Comparison of ENCODE assay signal across 30 cellular contexts in the genomic region with DNA sequence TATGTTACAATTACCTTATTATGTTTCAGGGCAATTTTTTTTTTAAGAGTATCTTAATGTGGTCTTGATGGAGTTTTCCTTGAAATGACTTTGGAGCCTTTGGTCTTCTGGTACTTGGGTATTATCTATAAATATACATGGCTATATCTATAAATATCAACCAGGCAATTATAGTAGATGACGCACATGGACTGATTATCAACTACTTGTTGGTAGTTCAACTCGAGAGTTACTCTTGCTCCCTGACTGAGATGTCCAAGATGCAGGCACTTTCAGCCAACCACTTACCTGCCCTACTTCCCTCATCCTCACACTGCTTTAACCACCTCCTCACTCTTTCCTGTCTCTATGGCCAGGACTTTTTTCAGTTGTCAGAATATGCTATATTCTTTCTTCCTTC.
"Had no signal": no experiment of that assay in that cellular context is flagged by ENCODE, and none has a peak within 500 bp of the region (broad histone marks: within the 10 kb centered on the region; RNA-seq: fewer than 3 reads in every experiment).

No MANE protein-coding gene starts in this region.

- H3K27ac Mint-ChIP-seq: activated CD8-positive, alpha-beta memory T cell treated with anti-CD3 and anti-CD28 coated beads, Interleukin-2, amount 10 ng/mL, durations not matched to agents 7 days and 5 days; activated naive CD4-positive, alpha-beta T cell treated with anti-CD3 and anti-CD28 coated beads, Interleukin-2, amount 50 U/mL, for 72 hours; activated naive CD8-positive, alpha-beta T cell treated with anti-CD3 and anti-CD28 coated beads, Interleukin-2, amount 50 U/mL, for 24 hours; activated T-cell treated with anti-CD3 and anti-CD28 coated beads, Interleukin-2, amount 50 U/mL, for 24 hours; activated T-helper 1 cell treated with anti-CD3 and anti-CD28 coated beads, Interleukin-12 subunit alpha, Interleukin-12 subunit beta, Interleukin-2, Interleukin-4 antibody, amounts not matched to agents 30 ng/mL and 10 ng/mL and 1 ng/mL, durations not matched to agents 14 hours and 24 hours and 36 hours; T-helper 17 cell; WTC11 had no signal

- H3K27me3 ChIP-seq: brain microvascular endothelial cell, cardiac muscle cell had no signal

- H3K36me3 Mint-ChIP-seq: activated CD8-positive, alpha-beta memory T cell treated with anti-CD3 and anti-CD28 coated beads, Interleukin-2, amount 10 ng/mL, durations not matched to agents 7 days and 5 days; activated naive CD4-positive, alpha-beta T cell treated with anti-CD3 and anti-CD28 coated beads, Interleukin-2, amount 50 U/mL, for 72 hours; WTC11 had no signal

- H3K4me3 Mint-ChIP-seq: activated CD8-positive, alpha-beta memory T cell treated with anti-CD3 and anti-CD28 coated beads, Interleukin-2, amount 10 ng/mL, durations not matched to agents 7 days and 5 days; activated naive CD8-positive, alpha-beta T cell treated with anti-CD3 and anti-CD28 coated beads, Interleukin-2, amount 50 U/mL, for 24 hours; activated T-cell treated with anti-CD3 and anti-CD28 coated beads, Interleukin-2, amount 50 U/mL, for 24 hours; activated T-helper 1 cell treated with anti-CD3 and anti-CD28 coated beads, Interleukin-12 subunit alpha, Interleukin-12 subunit beta, Interleukin-2, Interleukin-4 antibody, amounts not matched to agents 30 ng/mL and 10 ng/mL and 1 ng/mL, durations not matched to agents 14 hours and 24 hours and 36 hours; T-helper 17 cell; WTC11 had no signal

- ATAC-seq: activated CD8-positive, alpha-beta memory T cell treated with anti-CD3 and anti-CD28 coated beads, Interleukin-2, amount 10 ng/mL, durations not matched to agents 7 days and 5 days; activated naive CD4-positive, alpha-beta T cell treated with anti-CD3 and anti-CD28 coated beads, Interleukin-2, amount 50 U/mL, for 72 hours; activated naive CD8-positive, alpha-beta T cell treated with anti-CD3 and anti-CD28 coated beads, Interleukin-2, amount 50 U/mL, for 24 hours; T-helper 17 cell; WTC11 had no signal

- H3K9me3 Mint-ChIP-seq: activated naive CD4-positive, alpha-beta T cell treated with anti-CD3 and anti-CD28 coated beads, Interleukin-2, amount 50 U/mL, for 72 hours; activated naive CD8-positive, alpha-beta T cell treated with anti-CD3 and anti-CD28 coated beads, Interleukin-2, amount 50 U/mL, for 24 hours; activated T-cell treated with anti-CD3 and anti-CD28 coated beads, Interleukin-2, amount 50 U/mL, for 24 hours; activated T-helper 1 cell treated with anti-CD3 and anti-CD28 coated beads, Interleukin-12 subunit alpha, Interleukin-12 subunit beta, Interleukin-2, Interleukin-4 antibody, amounts not matched to agents 30 ng/mL and 10 ng/mL and 1 ng/mL, durations not matched to agents 14 hours and 24 hours and 36 hours; WTC11 had no signal

- H3K36me3 ChIP-seq: cardiac muscle cell had no signal

- H3K27ac ChIP-seq: brain microvascular endothelial cell, cardiac muscle cell had no signal

- H3K4me3 ChIP-seq: cardiac muscle cell had no signal

- DNase-seq: activated CD4-positive, alpha-beta T cell treated with anti-CD3 and anti-CD28 coated beads for 48 hours; activated CD4-positive, alpha-beta T cell treated with anti-CD3 and anti-CD28 coated beads, Interleukin-2, amount 50 U/mL, for 4 hours; activated CD4-positive, CD25-positive, alpha-beta regulatory T cell treated with anti-CD3 and anti-CD28 coated beads, Interleukin-2, amount 50 U/mL, for 72 hours; activated CD8-positive, alpha-beta memory T cell treated with anti-CD3 and anti-CD28 coated beads, Interleukin-2, amount 10 ng/mL, durations not matched to agents 7 days and 5 days; activated effector memory CD4-positive, alpha-beta T cell treated with Interleukin-2 at 50 U/mL for 16 hours; activated naive CD4-positive, alpha-beta T cell treated with Interleukin-2 at 50 U/mL for 16 hours; activated naive CD8-positive, alpha-beta T cell treated with anti-CD3 and anti-CD28 coated beads, Interleukin-2, amount 50 U/mL, for 24 hours; activated T-cell treated with anti-CD3 and anti-CD28 coated beads, Interleukin-2, amount 50 U/mL, for 24 hours; amygdala; brain microvascular endothelial cell; cerebellar nuclear complex; KG1; NCI-H1092; NCI-H1417; NCI-H1694; NCI-H2029; NCI-H2107; NCI-H2171 treated with DMSO at 0.1 percent for 48 hours; NCI-H226; NCI-H526 treated with DMSO at 0.1 percent for 48 hours; NCI-H82; NK-92 treated with Interleukin-12 subunit alpha and Interleukin-12 subunit beta, amount 100 ng/mL, for 24 hours; OCI-M1; SIG-M5; T-helper 17 cell; T-helper 9 cell had no signal
